ENCODE assay signal across 8 cellular contexts in the genomic region with DNA sequence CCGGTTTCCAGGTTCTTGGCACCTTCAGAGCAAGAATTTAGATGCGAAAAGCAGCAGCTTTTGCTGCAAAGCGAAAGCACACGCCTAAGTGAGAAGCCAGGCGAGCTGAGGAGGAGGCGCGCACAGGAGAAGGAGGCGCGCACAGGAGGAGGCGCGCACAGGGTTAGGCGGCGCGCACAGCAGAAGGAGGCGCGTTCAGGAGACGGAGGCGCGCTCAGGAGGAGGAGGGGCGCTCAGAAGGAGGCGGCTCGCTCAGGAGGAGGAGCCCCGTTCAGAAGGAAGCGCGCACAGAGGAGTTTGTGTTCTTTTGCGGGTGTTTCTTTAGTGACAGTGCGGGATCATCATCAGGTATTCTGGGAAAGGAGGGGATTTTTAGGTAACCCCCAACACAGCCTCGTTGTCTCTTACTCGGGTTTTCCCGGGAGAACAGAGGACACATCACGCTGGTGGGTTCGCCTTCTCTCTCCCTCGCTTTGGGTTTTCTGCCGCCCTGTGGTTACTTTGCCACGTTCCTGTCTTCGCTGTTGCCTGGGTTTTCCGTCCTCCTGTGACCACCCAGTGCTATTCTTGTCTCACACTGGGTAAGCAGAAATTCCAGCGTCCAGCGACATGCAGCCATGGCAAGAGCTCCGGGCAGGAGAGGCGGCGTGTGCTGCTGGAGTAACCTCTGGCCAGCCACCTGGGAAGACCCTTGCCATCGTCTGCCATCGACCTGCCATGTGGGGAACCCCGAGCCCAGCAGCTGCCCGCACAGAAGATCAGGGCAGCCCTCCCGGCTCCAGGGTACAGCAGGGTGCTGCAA. TPM values are rescaled to one million over a fixed set of nuclear protein-coding genes. Genes with fewer than 3 reads are reported as not detected.
DNase-seq lines count a peak whose midpoint lies in the region; ATAC-seq, FAIRE-seq and TF ChIP-seq lines count a peak whose summit lies in the region.

No MANE protein-coding gene starts in this region.

- no peaks in the 10 kb centered on the region for H3K9me2 ChIP-seq in PC-9 (ENCODE audit: insufficient read depth)

- H2AFZ ChIP-seq in H1 (ENCODE audit: low read length) (no peak overlapping the region), PC-9 (no peak overlapping the region)

- no peak overlapping the region for H3K4me2 ChIP-seq in H1 (ENCODE audit: insufficient read depth in 1 of 2, low read depth in 2 of 2, low read length in 2 of 2)
- no peak overlapping the region for H3K4me2 ChIP-seq in PC-9

- peaks cover 0 to 5% of the 10 kb centered on the region in 2 experiments for H4K20me1 ChIP-seq in H1 (replicated peaks in 1 of 2; ENCODE audit: control insufficient read depth in 1 of 2, insufficient read depth in 2 of 2, low read length in 2 of 2)
- H4K20me1 ChIP-seq in PC-9 (ENCODE audit: insufficient read depth) = no peaks in the 10 kb centered on the region

- H3K4me3 ChIP-seq in H1 (ENCODE audit: extremely low read depth in 1 of 4, insufficient read depth in 2 of 4, low read depth in 3 of 4, low read length in 4 of 4) (no peak overlapping the region), muscle layer of duodenum (ENCODE audit: low read depth in 1 of 2, low read length in 2 of 2) (peak overlapping the region; percentile 66 to 77), PC-9 (no peak overlapping the region)

- TF ChIP-seq CTCF in D721Med (IDR thresholded peaks at IDR 0.05; ENCODE audit: insufficient read depth, missing control alignments) = no peak
- no peak for TF ChIP-seq CTCF in H1 (IDR thresholded peaks at IDR 0.05; ENCODE audit: control extremely low read depth in 1 of 3, insufficient read depth in 1 of 3, low read depth in 1 of 3, low read length in 3 of 3)
- no peak for TF ChIP-seq CTCF in PC-9 (conservative IDR thresholded peaks at IDR 0.05)

- no peak for FAIRE-seq in D721Med (lab: Jason Lieb, UNC)
- FAIRE-seq in H1 (lab: Jason Lieb, UNC) = no peak

- H3K36me3 ChIP-seq in H1 (ENCODE audit: control insufficient read depth in 2 of 4, insufficient read depth in 4 of 4, low read length in 3 of 4) (peaks cover 14 to 68% (median 43%) of the 10 kb centered on the region in 4 experiments), muscle layer of duodenum (ENCODE audit: control insufficient read depth in 1 of 2, insufficient read depth in 2 of 2, low read length in 2 of 2) (peaks cover 5 to 33% of the 10 kb centered on the region in 2 donors), PC-9 (ENCODE audit: low read depth) (no peaks in the 10 kb centered on the region; the same call in 1 of the 2 replicates)

- TF ChIP-seq EP300 in H1 (IDR thresholded peaks at IDR 0.05; ENCODE audit: borderline replicate concordance in 1 of 2, low read depth in 2 of 2, low read length in 2 of 2) = no peak

- H4K5ac ChIP-seq in H1 (ENCODE audit: insufficient read length, low read depth, low read length) = no peak overlapping the region

- BruUV-seq in PC-9 (replicated peaks; lab: Mats Ljungman, UMichigan) = no TSS peak

- peak; percentile 39 for DNase-seq in D721Med (ENCODE audit: insufficient read length, low spot score)
- peak; percentile 63 for DNase-seq in NAMALWA (ENCODE audit: low spot score)
- peak; percentile 35 to 41 for DNase-seq in activated CD8-positive, alpha-beta memory T cell treated with anti-CD3 and anti-CD28 coated beads for 4 hours (ENCODE audit: low read depth in 2 of 2)
- DNase-seq in H1 (ENCODE audit: low read depth in 1 of 2, low spot score in 2 of 2) = no peak
- DNase-seq in stimulated activated CD8-positive, alpha-beta memory T cell treated with anti-CD3 and anti-CD28 coated beads, Interleukin-7, amount 100 ng/mL, for 1 hour (ENCODE audit: low read depth in 2 of 2) = peak; percentile 27 to 41
- no peak for DNase-seq in PC-9

- no peak overlapping the region for H2AK5ac ChIP-seq in H1 (ENCODE audit: low read depth, low read length)

- no peak overlapping the region for H3K4ac ChIP-seq in H1 (replicated peaks; ENCODE audit: insufficient read length, low read depth, low read length)

- H3K23me2 ChIP-seq in H1 (ENCODE audit: low read depth, low read length) = peaks cover 8% of the 10 kb centered on the region; the same call in 1 of the 2 replicates

- no peak for TF ChIP-seq POLR2A in H1 (IDR thresholded peaks at IDR 0.05; ENCODE audit: control extremely low read depth in 1 of 2, low read depth in 2 of 2, low read length in 2 of 2)

- H3K79me1 ChIP-seq in H1 (ENCODE audit: low read depth, low read length) = no peaks in the 10 kb centered on the region

- ATAC-seq in GM21526 (IDR thresholded peaks at IDR 0.05; ENCODE audit: low FRiP score, unreplicated experiment) = peak; percentile 92

- no peak overlapping the region for H3K27ac ChIP-seq in H1 (ENCODE audit: low read depth, low read length)
- H3K27ac ChIP-seq in muscle layer of duodenum (ENCODE audit: low read length) = peak overlapping the region; percentile 76
- no peak overlapping the region for H3K27ac ChIP-seq in PC-9

- H3K4me1 ChIP-seq in H1 (replicated peaks in 1 of 4; ENCODE audit: control insufficient read depth in 3 of 4, insufficient read depth in 4 of 4, low read length in 3 of 4) (no peaks in the 10 kb centered on the region), muscle layer of duodenum (ENCODE audit: control insufficient read depth in 1 of 2, insufficient read depth in 2 of 2, low read length in 2 of 2) (no peaks in the 10 kb centered on the region), PC-9 (replicated peaks; ENCODE audit: insufficient read depth) (no peaks in the 10 kb centered on the region)

- no peak overlapping the region for H3K23ac ChIP-seq in H1 (ENCODE audit: insufficient read length)

- no peak overlapping the region for H2BK120ac ChIP-seq in H1 (replicated peaks; ENCODE audit: low read depth, low read length)

- H3F3A ChIP-seq in PC-9 (ENCODE audit: insufficient read depth, low read depth) = no peaks in the 10 kb centered on the region

- CTCF ChIA-PET in H1 (lab: Charles Lee; ENCODE audit: partially characterized antibody) (no interaction called here), PC-9 (lab: Charles Lee) (no interaction called here)

- peak overlapping the region; percentile 38; the same call in 1 of the 2 replicates for H4K8ac ChIP-seq in H1 (ENCODE audit: extremely low read depth, insufficient read depth, low read length)

- H3K79me2 ChIP-seq in H1 (ENCODE audit: control insufficient read depth in 1 of 2, insufficient read depth in 2 of 2, low read length in 2 of 2) (no peaks in the 10 kb centered on the region), PC-9 (ENCODE audit: low read depth) (no peaks in the 10 kb centered on the region)

- no peaks in the 10 kb centered on the region for H3K27me3 ChIP-seq in H1 (replicated peaks in 1 of 4; ENCODE audit: control insufficient read depth in 3 of 4, extremely low read depth in 1 of 4, insufficient read depth in 3 of 4, low read length in 3 of 4)
- no peaks in the 10 kb centered on the region for H3K27me3 ChIP-seq in muscle layer of duodenum (ENCODE audit: low read depth, low read length)
- no peaks in the 10 kb centered on the region for H3K27me3 ChIP-seq in PC-9 (ENCODE audit: insufficient read depth, low read depth)

- H2BK15ac ChIP-seq in H1 (ENCODE audit: low read length) = no peak overlapping the region

- no peak for TF ChIP-seq RAD21 in H1 (IDR thresholded peaks at IDR 0.05 in 1 of 2, conservative IDR thresholded peaks at IDR 0.05 in 1 of 2; ENCODE audit: low read depth in 2 of 2, low read length in 2 of 2)

- no peak overlapping the region for H4K91ac ChIP-seq in H1 (replicated peaks; ENCODE audit: insufficient read length, low read length)

- intact Hi-C loops in PC-9 (cut with micrococcal nuclease; ENCODE audit: unreplicated experiment) = no loop called here

- H3K9ac ChIP-seq in H1 (replicated peaks in 1 of 4; ENCODE audit: extremely low read depth in 1 of 4, low read depth in 3 of 4, low read length in 3 of 4) = no peak overlapping the region

- H3K9me3 ChIP-seq in H1 (ENCODE audit: insufficient read depth in 2 of 2, low read depth in 1 of 2, low read length in 1 of 2) = peaks cover 13 to 29% of the 10 kb centered on the region in 2 experiments
- no peaks in the 10 kb centered on the region for H3K9me3 ChIP-seq in muscle layer of duodenum (ENCODE audit: control insufficient read depth in 1 of 2, low read length in 2 of 2)
- H3K9me3 ChIP-seq in PC-9 (ENCODE audit: insufficient read depth, low read depth) = no peaks in the 10 kb centered on the region

- no peak overlapping the region for H3K14ac ChIP-seq in H1 (ENCODE audit: insufficient read length)

- no peak overlapping the region for H3K18ac ChIP-seq in H1 (ENCODE audit: extremely low read depth, low read length)

- H2BK20ac ChIP-seq in H1 (ENCODE audit: low read length) = no peak overlapping the region

- POLR2A ChIA-PET in H1 (lab: Charles Lee; ENCODE audit: partially characterized antibody) = interaction anchor here (1.7 kb wide), 1 partner anchor 47 kb away, joined by 5 read pairs; a partner anchor contains a TSS
- POLR2A ChIA-PET in PC-9 (lab: Charles Lee; ENCODE audit: unreplicated experiment) = no interaction called here

- no peak overlapping the region for H2BK12ac ChIP-seq in H1 (ENCODE audit: low read depth, low read length)

- no peak overlapping the region for H3K56ac ChIP-seq in H1 (replicated peaks; ENCODE audit: insufficient read length, low read depth, low read length)

- 93% methylated on average over 46 of the region's 47 CpGs; no CpG with 5 or more reads in 1 of the 2 experiments for WGBS in H1 (ENCODE audit: extremely low coverage in 1 of 2, insufficient coverage in 1 of 2, insufficient read length in 1 of 2, insufficient replicate concordance in 2 of 2, low coverage in 1 of 2, low lambda C conversion rate in 2 of 2, missing lambda C conversion rate in 1 of 2), 2 experiments

- H2BK5ac ChIP-seq in H1 (ENCODE audit: low read depth, low read length) = no peak overlapping the region

RNA-seq across cellular contexts. Expression of a gene that starts 47.0 kb away (rescaled TPM):
- total RNA-seq in H1 (2021; fragmentation: NEBNext Ultra II Directional; extraction: Animal tissue kit (Norgen Biotek cat#: 25700)) = 64.7 and 68.6 TPM in 2 replicates
- 53.6 and 77.6 TPM in 2 replicates for polyA plus RNA-seq in H1 (2011; rRNA removed)
- 77.6 TPM for polyA plus RNA-seq in H1 (2011; cell fraction: cytosol; rRNA removed)
- 539 TPM for polyA plus RNA-seq in H1 (2011; cell fraction: nucleus; rRNA removed)
- 45.1 to 60.7 TPM (median 52.9 TPM) in 4 replicates for polyA plus RNA-seq in H1 (2012, experiment 1 of 2)
- 5.7 TPM for polyA plus RNA-seq in H1 (2012, experiment 2 of 2)
- polyA plus RNA-seq in H1 (2013, experiment 1 of 2) = 39.7 TPM
- 35.8 TPM for polyA plus RNA-seq in H1 (2013, experiment 2 of 2)
- 73.4 and 74.5 TPM in 2 replicates for polyA minus RNA-seq in H1 (2011; rRNA and poly(A)+ RNA removed)
- polyA minus RNA-seq in H1 (2011; cell fraction: cytosol; rRNA and poly(A)+ RNA removed) = 79.7 TPM
- 253 TPM for polyA minus RNA-seq in H1 (2011; cell fraction: nucleus; rRNA and poly(A)+ RNA removed)
- total RNA-seq in PC-9 (2021) = 54.2 and 66.5 TPM in 2 replicates

RNA-seq across cellular contexts. Expression of a gene that starts 47.1 kb away (rescaled TPM):
- 29.1 and 30.6 TPM in 2 replicates for total RNA-seq in H1 (2021; fragmentation: NEBNext Ultra II Directional; extraction: Animal tissue kit (Norgen Biotek cat#: 25700))
- polyA plus RNA-seq in H1 (2011; rRNA removed) = 16.2 and 21.2 TPM in 2 replicates
- polyA plus RNA-seq in H1 (2011; cell fraction: cytosol; rRNA removed) = 20.4 TPM
- polyA plus RNA-seq in H1 (2011; cell fraction: nucleus; rRNA removed) = 16.1 TPM
- 15.2 to 22.4 TPM (median 16.6 TPM) in 4 replicates for polyA plus RNA-seq in H1 (2012, experiment 1 of 2)
- polyA plus RNA-seq in H1 (2012, experiment 2 of 2) = 4.7 TPM
- polyA plus RNA-seq in H1 (2013, experiment 1 of 2) = 27.9 TPM
- polyA plus RNA-seq in H1 (2013, experiment 2 of 2) = 31.0 TPM
- 9.8 and 14.2 TPM in 2 replicates for polyA minus RNA-seq in H1 (2011; rRNA and poly(A)+ RNA removed)
- polyA minus RNA-seq in H1 (2011; cell fraction: cytosol; rRNA and poly(A)+ RNA removed) = 19.7 TPM
- polyA minus RNA-seq in H1 (2011; cell fraction: nucleus; rRNA and poly(A)+ RNA removed) = 23.7 TPM
- total RNA-seq in PC-9 (2021) = 9.8 and 12.5 TPM in 2 replicates

Comparison
In these comparisons a context has a peak if more than half of its experiments do, and no peak if none do; other contexts are left out.
1. DNase-seq: peak in D721Med (single experiment), NAMALWA (single experiment), activated CD8-positive, alpha-beta memory T cell treated with anti-CD3 and anti-CD28 coated beads for 4 hours (2 of 2) and stimulated activated CD8-positive, alpha-beta memory T cell treated with anti-CD3 and anti-CD28 coated beads, Interleukin-7, amount 100 ng/mL, for 1 hour (2 of 2); none in H1 (0 of 2) and PC-9 (0 of 2).
2. H3K4me3 ChIP-seq: peak in muscle layer of duodenum (2 of 2); none in H1 (0 of 4) and PC-9 (single experiment).